24 cellular contexts compared by ENCODE assay signal in genomic region chr3:4634894-4635293, GRCh38.
"Had no signal": no experiment of that assay in that cellular context is flagged by ENCODE, and none has a peak within 500 bp of the region (broad histone marks: within the 10 kb centered on the region; RNA-seq: fewer than 3 reads in every experiment).

No MANE protein-coding gene starts in this region.

- FAIRE-seq: keratinocyte had no signal

- H3K9me3 ChIP-seq: left lung, ovary, right atrium auricular region, right lobe of liver, tibial nerve, upper lobe of left lung, vagina had no signal

- H3K27ac ChIP-seq: left lung, ovary, right atrium auricular region, right lobe of liver, tibial nerve, upper lobe of left lung, vagina had no signal

- DNase-seq: hippocampal formation; kidney glomerular epithelial cell; left cardiac atrium; left lung; mesendoderm; naive thymus-derived CD4-positive, alpha-beta T cell; ovary; right lobe of liver; stimulated activated CD4-positive, alpha-beta T cell treated with anti-CD3 and anti-CD28 coated beads, Interleukin-1b, Interleukin-23, amount 100 ng/mL, for 48 hours; stimulated activated CD4-positive, alpha-beta T cell treated with anti-CD3 and anti-CD28 coated beads, Interleukin-2, amount 100 ng/mL, for 48 hours; stimulated activated CD4-positive, alpha-beta T cell treated with anti-CD3 and anti-CD28 coated beads, Interleukin-4, amount 100 ng/mL, for 4 hours; stimulated activated CD8-positive, alpha-beta memory T cell treated with anti-CD3 and anti-CD28 coated beads, Interleukin-4, amount 100 ng/mL, for 48 hours; stimulated activated naive CD4-positive, alpha-beta T cell treated with Interleukin-2 at 50 U/mL for 16 hours; stimulated activated naive CD8-positive, alpha-beta T cell treated with anti-CD3 and anti-CD28 coated beads, Interleukin-15, amount 100 ng/mL, for 72 hours; substantia nigra; upper lobe of left lung had no signal

- H3K4me2 ChIP-seq: smooth muscle cell had no signal

- H3K4me3 ChIP-seq: left lung, lung, ovary, right atrium auricular region, right lobe of liver, smooth muscle cell, tibial nerve, upper lobe of left lung, vagina had no signal

- H3K36me3 ChIP-seq: left lung, ovary, right atrium auricular region, right lobe of liver, tibial nerve had no signal

- H3K27me3 ChIP-seq: left lung, ovary, right atrium auricular region, right lobe of liver, tibial nerve, upper lobe of left lung, vagina had no signal

- H3K4me1 ChIP-seq: right atrium auricular region, right lobe of liver, tibial nerve, upper lobe of left lung, vagina had no signal

- ATAC-seq: left cardiac atrium; left lung; naive thymus-derived CD4-positive, alpha-beta T cell; natural killer cell treated with Interleukin-12 subunit alpha and Interleukin-12 subunit beta and Interleukin-15 and Interleukin-18, amount 100 ng/mL, for 72 hours; right lobe of liver; stimulated activated memory B cell treated with anti-CD40 and anti-IgM and Interleukin-4, amounts not matched to agents 10 μg/mL and 1 μg/mL and 100 μg/mL, for 72 hours; stimulated activated naive CD8-positive, alpha-beta T cell treated with anti-CD3 and anti-CD28 coated beads, Interleukin-15, amount 100 ng/mL, for 72 hours had no signal
